Comparison of ENCODE assay signal across 24 cellular contexts in the genomic region with DNA sequence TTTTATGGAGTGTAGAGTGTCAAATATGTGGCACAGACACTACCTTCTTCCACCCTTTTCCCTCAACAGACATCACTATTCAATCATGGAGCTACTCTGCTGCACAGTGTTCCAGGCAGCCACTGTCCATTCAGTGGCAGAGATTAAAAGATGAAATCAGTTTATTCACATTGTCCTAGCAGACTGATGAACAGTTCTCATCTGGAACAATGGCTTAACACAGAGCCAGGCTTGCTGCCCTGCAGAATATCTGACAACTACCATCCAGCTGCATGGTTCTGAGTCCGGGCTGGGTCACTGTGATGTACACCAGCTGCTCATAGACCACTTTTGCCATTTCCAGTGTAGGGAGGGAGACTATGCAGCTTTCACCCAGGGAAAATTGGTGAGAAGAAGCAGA.
A peak's percentile ranks its signal among the peaks of the same experiment; 100 is the strongest.
DNase-seq lines count a peak whose midpoint lies in the region; ATAC-seq and TF ChIP-seq lines count a peak whose summit lies in the region.
"Had no signal": no experiment of that assay in that cellular context is flagged by ENCODE, and none has a peak within 500 bp of the region (broad histone marks: within the 10 kb centered on the region; RNA-seq: fewer than 3 reads in every experiment).

No MANE protein-coding gene starts in this region.

- H3K27ac ChIP-seq in suprapubic skin (no peak overlapping the region), brain microvascular endothelial cell (no peak overlapping the region)
- H3K27ac ChIP-seq: PC-9, SJSA1 had no signal

- no peaks in the 10 kb centered on the region for H3K36me3 ChIP-seq in suprapubic skin
- H3K36me3 ChIP-seq in brain microvascular endothelial cell (replicated peaks): no peaks in the 10 kb centered on the region
- H3K36me3 ChIP-seq: SJSA1 had no signal

- TF ChIP-seq CTCF in suprapubic skin (IDR thresholded peaks at IDR 0.05) (no peak), brain microvascular endothelial cell (IDR thresholded peaks at IDR 0.05; ENCODE audit: low read depth, low read length, missing control alignments) (no peak)

- H3K4me3 ChIP-seq in suprapubic skin (no peak overlapping the region), brain microvascular endothelial cell (ENCODE audit: low read depth, low read length) (no peak overlapping the region)
- H3K4me3 ChIP-seq: PC-9, SJSA1 had no signal

- peaks cover 6% of the 10 kb centered on the region for H3K4me1 ChIP-seq in suprapubic skin
- H3K4me1 ChIP-seq: SJSA1 had no signal

- no peaks in the 10 kb centered on the region for H3K9me3 ChIP-seq in suprapubic skin
- H3K9me3 ChIP-seq: SJSA1 had no signal

- in situ Hi-C loops in brain microvascular endothelial cell (cut with HindIII; ENCODE audit: low pct_ligation_motif_present, low sequenced_read_pairs): no loop called here

- no peak for TF ChIP-seq POLR2A in suprapubic skin (IDR thresholded peaks at IDR 0.05)

- DNase-seq in Ammon's horn (ENCODE audit: low spot score) (peak; percentile 80), amygdala (lab: John Stamatoyannopoulos, UW) (peak in 31 of 56 donors; percentile 2 to 74 (median 25)), medulla oblongata (ENCODE audit: extremely low spot score) (peak; percentile 50), putamen (ENCODE audit: low spot score) (peak; percentile 58), NCI-H345 (lab: John Stamatoyannopoulos, UW) (no peak), suprapubic skin (ENCODE audit: low spot score in 2 of 2) (no peak), brain microvascular endothelial cell (no peak)
- DNase-seq: 8988T; ACHN; CD4-positive, CD25-positive, alpha-beta regulatory T cell; Kasumi-1; NCI-H1105; NCI-H1436 treated with DMSO at 0.1 percent for 48 hours; NCI-H187 treated with DMSO at 0.1 percent for 48 hours; NCI-H2107; NCI-H446; NCI-H524 treated with DMSO at 0.1 percent for 48 hours; NCI-H82; PC-9; Right ventricle myocardium superior had no signal

- TF ChIP-seq EP300 in suprapubic skin (IDR thresholded peaks at IDR 0.05): no peak

- H3K27me3 ChIP-seq in suprapubic skin (no peaks in the 10 kb centered on the region), brain microvascular endothelial cell (replicated peaks) (no peaks in the 10 kb centered on the region)
- H3K27me3 ChIP-seq: SJSA1 had no signal

- ATAC-seq in HG03571 (IDR thresholded peaks at IDR 0.05; ENCODE audit: unreplicated experiment): no peak
- ATAC-seq: HCT116, HepG2 had no signal

- WGBS in suprapubic skin: 85% methylated on average over 1 of the region's 1 CpG

Comparison
In these comparisons a context has a peak if more than half of its experiments do, and no peak if none do; other contexts are left out.
1. DNase-seq: peak in Ammon's horn (single experiment), amygdala (31 of 56), medulla oblongata (single experiment) and putamen (single experiment); none in NCI-H345 (single experiment), suprapubic skin (0 of 2) and brain microvascular endothelial cell (single experiment).